8 cellular contexts compared by ENCODE assay signal in genomic region chr2:132347041-132347780, GRCh38.
A peak's percentile ranks its signal among the peaks of the same experiment; 100 is the strongest.
DNase-seq lines count a peak whose midpoint lies in the region; TF ChIP-seq lines count a peak whose summit lies in the region.
"Not testable (repeated sequence)": the region's sequence is repeated elsewhere in the genome, so short reads cannot be mapped to it uniquely, and the experiment has no call there.

No MANE protein-coding gene starts in this region.

- H3K4me3 Mint-ChIP-seq in Calu3 (ENCODE audit: low read depth, unreplicated experiment) (peak overlapping the region; percentile 78), nephron (peak overlapping the region; percentile 85 to 89 (median 86))

- CTCF ChIA-PET in Calu3 (lab: Charles Lee), result not testable (repeated sequence)

- intact Hi-C loops in Calu3 (cut with micrococcal nuclease; ENCODE audit: unreplicated experiment), result loop anchor here (5.0 kb wide), 1 partner anchor 70 kb away; the partner anchor contains the start of gene GPR39

- no CpG with 5 or more reads among the region's 34 CpGs for WGBS in iPS DF 6.9 (ENCODE audit: insufficient coverage, insufficient read length)

- H3K4me1 ChIP-seq in HUES48 (ENCODE audit: control insufficient read depth, insufficient read depth, low read length); adipocyte (ENCODE audit: control insufficient read depth, insufficient read depth, low read length); iPS DF 6.9 (ENCODE audit: control insufficient read depth, insufficient read depth, low read length): not testable (repeated sequence)

- not testable (repeated sequence) for BruUV-seq in Calu3 (replicated peaks; lab: Mats Ljungman, UMichigan)

- DNase-seq in Calu3 (peak; percentile 81), NCI-H510A (lab: John Stamatoyannopoulos, UW) (peak; percentile 53), adipocyte (ENCODE audit: low read depth) (peak; percentile 65), epithelial cell of esophagus (ENCODE audit: low read depth) (peak; percentile 79), stromal cell of bone marrow (ENCODE audit: low read depth) (peak; percentile 66)
- not testable (repeated sequence) for DNase-seq in iPS DF 6.9 (ENCODE audit: low read depth, low spot score)

- H3K9me3 Mint-ChIP-seq in Calu3 (ENCODE audit: low read depth, unreplicated experiment); nephron: not testable (repeated sequence)

- H3K9me3 ChIP-seq in HUES48 (ENCODE audit: control insufficient read depth, insufficient read depth, low read length); adipocyte (ENCODE audit: control insufficient read depth, low read length); iPS DF 6.9 (ENCODE audit: control insufficient read depth, insufficient read depth, low read length): not testable (repeated sequence)

- H3K9ac ChIP-seq in HUES48 (ENCODE audit: low read depth, low read length) (peak overlapping the region; percentile 63; the same call in 1 of the 2 replicates), adipocyte (ENCODE audit: low read length) (peak overlapping the region; percentile 88)

- H3K27ac Mint-ChIP-seq in Calu3 (ENCODE audit: unreplicated experiment) (peak overlapping the region; percentile 32), nephron (peak overlapping the region; percentile 81 to 96 (median 93))

- H3K27me3 ChIP-seq in HUES48 (ENCODE audit: control insufficient read depth, insufficient read depth, low read length); adipocyte (replicated peaks; ENCODE audit: control insufficient read depth, insufficient read depth, low read length); iPS DF 6.9 (ENCODE audit: control insufficient read depth, insufficient read depth, low read length): not testable (repeated sequence)

- not testable (repeated sequence) for H3K27me3 Mint-ChIP-seq in Calu3 (ENCODE audit: unreplicated experiment); nephron (ENCODE audit: low read depth)

- H3K27ac ChIP-seq in HUES48 (ENCODE audit: low read depth, low read length), result peak overlapping the region; percentile 28
- not testable (repeated sequence) for H3K27ac ChIP-seq in iPS DF 6.9 (ENCODE audit: low read length)

- H3K36me3 ChIP-seq in HUES48 (ENCODE audit: control insufficient read depth, insufficient read depth, low read length); adipocyte (ENCODE audit: control insufficient read depth, insufficient read depth, low read length, severe bottlenecking); iPS DF 6.9 (ENCODE audit: control insufficient read depth, insufficient read depth, low read length): not testable (repeated sequence)

- peaks cover 13% of the 10 kb centered on the region for H3K36me3 Mint-ChIP-seq in Calu3 (ENCODE audit: insufficient read depth, unreplicated experiment)
- H3K36me3 Mint-ChIP-seq in nephron (ENCODE audit: low read depth), result not testable (repeated sequence)

- not testable (repeated sequence) for TF ChIP-seq CTCF in Calu3 (IDR thresholded peaks at IDR 0.05; ENCODE audit: unreplicated experiment); epithelial cell of esophagus (IDR thresholded peaks at IDR 0.05; ENCODE audit: insufficient read depth, low read depth, low read length, missing control alignments); nephron (IDR thresholded peaks at IDR 0.05; ENCODE audit: unreplicated experiment in 3 of 3)

- not testable (repeated sequence) for H3K4me1 Mint-ChIP-seq in Calu3 (ENCODE audit: low read depth, unreplicated experiment)
- peaks cover 12% of the 10 kb centered on the region for H3K4me1 Mint-ChIP-seq in nephron

- H3K4me3 ChIP-seq in HUES48 (ENCODE audit: low read depth, low read length) (peak overlapping the region; percentile 73), adipocyte (ENCODE audit: low read length) (peak overlapping the region; percentile 83), epithelial cell of esophagus (ENCODE audit: low read length) (peak overlapping the region; percentile 56), iPS DF 6.9 (ENCODE audit: low read length) (peak overlapping the region; percentile 38; the same call in 1 of the 2 replicates)
